ENCODE assay signal across 8 cellular contexts in the genomic region with DNA sequence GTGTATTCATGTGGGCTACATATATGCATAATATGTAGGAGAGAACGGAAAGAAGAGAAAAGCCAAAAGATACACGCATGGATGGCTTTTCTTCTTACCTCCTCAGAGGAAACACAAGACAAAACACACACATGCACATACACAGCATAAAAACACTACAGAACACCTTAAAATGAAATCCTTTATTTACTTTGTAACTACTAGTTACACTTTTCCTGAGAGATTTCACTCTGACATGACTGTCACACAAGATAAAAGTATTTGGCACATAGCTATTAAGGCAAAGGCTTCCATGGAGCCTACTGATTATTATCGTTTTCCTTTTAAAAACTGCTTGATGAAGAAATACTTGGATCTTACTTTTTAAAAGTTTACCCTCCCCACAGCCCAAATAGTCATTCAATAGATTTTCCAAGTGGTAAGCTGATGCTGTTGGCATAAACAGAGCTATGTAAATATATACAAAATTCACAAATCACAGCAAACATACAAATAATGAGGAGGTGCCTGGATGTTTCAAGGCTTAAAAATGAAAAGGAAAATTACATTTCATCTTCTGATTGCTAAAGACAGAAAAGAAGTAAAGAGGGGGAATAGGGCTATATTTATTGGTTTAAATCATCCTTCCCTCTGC. TPM values are rescaled to one million over a fixed set of nuclear protein-coding genes. Genes with fewer than 3 reads are reported as not detected.
DNase-seq lines count a peak whose midpoint lies in the region; ATAC-seq and TF ChIP-seq lines count a peak whose summit lies in the region.

No MANE protein-coding gene starts in this region.

- DNase-seq in A673 (ENCODE audit: low spot score) (no peak), MG63 (no peak), endodermal cell (no peak), nucleus accumbens (lab: John Stamatoyannopoulos, UW) (no peak), ovary (no peak)
- DNase-seq in naive thymus-derived CD8-positive, alpha-beta T cell: no peak
- no peak for DNase-seq in T-helper 2 cell treated with Interferon-gamma antibody and Interleukin-4, amounts not matched to agents 5 μg/mL and 100 μg/mL, for 36 hours (ENCODE audit: low spot score)

- H3K4me1 ChIP-seq in A673 (ENCODE audit: insufficient read depth, low read length, poor library complexity, severe bottlenecking): peaks cover 71% of the 10 kb centered on the region
- H3K4me1 ChIP-seq in endodermal cell (ENCODE audit: control insufficient read depth, insufficient read depth, low read length): peaks cover 7% of the 10 kb centered on the region
- H3K4me1 ChIP-seq in ovary (ENCODE audit: insufficient read depth): peaks cover 18% of the 10 kb centered on the region

- POLR2A ChIA-PET in A673 (lab: Charles Lee; ENCODE audit: low non-redundant PET): interaction anchor here (0.7 kb wide), 1 partner anchor 115 kb away, joined by 3 read pairs; no protein-coding TSS in a partner anchor
- POLR2A ChIA-PET in naive thymus-derived CD8-positive, alpha-beta T cell (lab: Charles Lee): no interaction called here

- TF ChIP-seq CTCF in A673 (conservative IDR thresholded peaks at IDR 0.05; ENCODE audit: low read depth, low read length) (no peak), endodermal cell (conservative IDR thresholded peaks at IDR 0.05) (no peak), nephron (IDR thresholded peaks at IDR 0.05; ENCODE audit: unreplicated experiment in 3 of 3) (no peak), ovary (IDR thresholded peaks at IDR 0.05) (no peak)

- H3K9me3 ChIP-seq in A673 (ENCODE audit: low read depth, low read length, poor library complexity, severe bottlenecking) (no peaks in the 10 kb centered on the region), MG63 (no peaks in the 10 kb centered on the region), endodermal cell (ENCODE audit: control insufficient read depth, low read length) (no peaks in the 10 kb centered on the region), ovary (no peaks in the 10 kb centered on the region)

- H3K9ac ChIP-seq in endodermal cell (ENCODE audit: extremely low read depth, low read length, poor library complexity, severe bottlenecking): no peak overlapping the region

- no peak overlapping the region for H3K4me3 Mint-ChIP-seq in endodermal cell
- peak overlapping the region; percentile 92 to 96 (median 94) for H3K4me3 Mint-ChIP-seq in nephron
- H3K4me3 Mint-ChIP-seq in naive thymus-derived CD8-positive, alpha-beta T cell: peak overlapping the region in 2 of 10 donors; percentile 82 to 90
- H3K4me3 Mint-ChIP-seq in T-helper 2 cell treated with Interferon-gamma antibody and Interleukin-4, amounts not matched to agents 5 μg/mL and 100 μg/mL, for 36 hours: no peak overlapping the region

- BruUV-seq in A673 (replicated peaks; lab: Mats Ljungman, UMichigan): no TSS peak

- H3K9me3 Mint-ChIP-seq in endodermal cell (no peaks in the 10 kb centered on the region), nephron (no peaks in the 10 kb centered on the region)
- no peaks in the 10 kb centered on the region for H3K9me3 Mint-ChIP-seq in naive thymus-derived CD8-positive, alpha-beta T cell
- no peaks in the 10 kb centered on the region for H3K9me3 Mint-ChIP-seq in T-helper 2 cell treated with Interferon-gamma antibody and Interleukin-4, amounts not matched to agents 5 μg/mL and 100 μg/mL, for 36 hours

- no peak for ATAC-seq in naive thymus-derived CD8-positive, alpha-beta T cell

- intact Hi-C loops in A673 (cut with micrococcal nuclease; ENCODE audit: unreplicated experiment): loop anchor here (10.0 kb wide), 2 partner anchors 433 to 1803 kb away; no protein-coding TSS in a partner anchor
- intact Hi-C loops in ovary (cut with DNase I): loop anchor here in 3 of 4 donors (10.0 kb wide), 4 partner anchors 67 to 1243 kb away; a partner anchor contains a TSS

- peak overlapping the region; percentile 98 for H3K27ac ChIP-seq in A673 (ENCODE audit: low read depth, low read length, poor library complexity, severe bottlenecking)
- H3K27ac ChIP-seq in endodermal cell (ENCODE audit: low read depth, low read length): peak overlapping the region; percentile 79
- peak overlapping the region in 1 of 2 donors; percentile 95 for H3K27ac ChIP-seq in ovary

- CTCF ChIA-PET in A673 (lab: Charles Lee): no interaction called here

- WGBS in endodermal cell (ENCODE audit: insufficient coverage in 1 of 2, insufficient read length in 1 of 2), 2 experiments: 20 to 39% methylated on average over 1 to 3 of the region's 3 CpGs
- 45 to 55% (median 45%) methylated on average over 3 of the region's 3 CpGs for WGBS in ovary, 3 donors

- H3K36me3 Mint-ChIP-seq in endodermal cell (ENCODE audit: low read depth): no peaks in the 10 kb centered on the region
- H3K36me3 Mint-ChIP-seq in nephron (ENCODE audit: low read depth): peaks cover 51% of the 10 kb centered on the region
- H3K36me3 Mint-ChIP-seq in naive thymus-derived CD8-positive, alpha-beta T cell: no peaks in the 10 kb centered on the region
- no peaks in the 10 kb centered on the region for H3K36me3 Mint-ChIP-seq in T-helper 2 cell treated with Interferon-gamma antibody and Interleukin-4, amounts not matched to agents 5 μg/mL and 100 μg/mL, for 36 hours (ENCODE audit: low read depth)

- no peak overlapping the region for H3K27ac Mint-ChIP-seq in endodermal cell
- peak overlapping the region; percentile 98 to 99 (median 99) for H3K27ac Mint-ChIP-seq in nephron
- peak overlapping the region in 3 of 10 donors; percentile 90 to 92 (median 91) for H3K27ac Mint-ChIP-seq in naive thymus-derived CD8-positive, alpha-beta T cell
- no peak overlapping the region for H3K27ac Mint-ChIP-seq in T-helper 2 cell treated with Interferon-gamma antibody and Interleukin-4, amounts not matched to agents 5 μg/mL and 100 μg/mL, for 36 hours

- H3K4me1 Mint-ChIP-seq in endodermal cell (peaks cover 28% of the 10 kb centered on the region), nephron (peaks cover 78% of the 10 kb centered on the region)
- peaks cover 3 to 86% (median 10%) of the 10 kb centered on the region in 4 donors for H3K4me1 Mint-ChIP-seq in naive thymus-derived CD8-positive, alpha-beta T cell
- H3K4me1 Mint-ChIP-seq in T-helper 2 cell treated with Interferon-gamma antibody and Interleukin-4, amounts not matched to agents 5 μg/mL and 100 μg/mL, for 36 hours (ENCODE audit: low read depth): peaks cover 23% of the 10 kb centered on the region

- no peak for TF ChIP-seq EP300 in ovary (IDR thresholded peaks at IDR 0.05)

- H3K27me3 ChIP-seq in A673 (replicated peaks; ENCODE audit: insufficient read depth, low read depth, low read length, poor library complexity) (no peaks in the 10 kb centered on the region), MG63 (no peaks in the 10 kb centered on the region), endodermal cell (ENCODE audit: control insufficient read depth, insufficient read depth, low read length, poor library complexity, severe bottlenecking) (peaks cover 99% of the 10 kb centered on the region), ovary (no peaks in the 10 kb centered on the region)

- H3K4me3 ChIP-seq in A673 (ENCODE audit: low read depth, low read length, poor library complexity, severe bottlenecking) (peak overlapping the region; percentile 66), MG63 (peak overlapping the region; percentile 32), endodermal cell (ENCODE audit: low read length) (no peak overlapping the region), ovary (no peak overlapping the region)

- H3K27me3 Mint-ChIP-seq in endodermal cell (ENCODE audit: insufficient read depth): peaks cover 99% of the 10 kb centered on the region
- peaks cover 9% of the 10 kb centered on the region for H3K27me3 Mint-ChIP-seq in nephron (ENCODE audit: low read depth)
- H3K27me3 Mint-ChIP-seq in naive thymus-derived CD8-positive, alpha-beta T cell: peaks cover 15 to 49% (median 30%) of the 10 kb centered on the region in 5 donors
- peaks cover 46% of the 10 kb centered on the region for H3K27me3 Mint-ChIP-seq in T-helper 2 cell treated with Interferon-gamma antibody and Interleukin-4, amounts not matched to agents 5 μg/mL and 100 μg/mL, for 36 hours (ENCODE audit: low read depth)

- no peak for TF ChIP-seq POLR2A in ovary (IDR thresholded peaks at IDR 0.05)

- H3K36me3 ChIP-seq in A673 (ENCODE audit: insufficient read depth, low read length, poor library complexity, severe bottlenecking) (peaks cover 38% of the 10 kb centered on the region), MG63 (peaks cover 22% of the 10 kb centered on the region), endodermal cell (ENCODE audit: control insufficient read depth, insufficient read depth, low read length) (no peaks in the 10 kb centered on the region), ovary (no peaks in the 10 kb centered on the region)

RNA-seq across cellular contexts. Expression of a gene that starts 8.6 kb away (rescaled TPM):
- 146 TPM in 2 replicates for total RNA-seq in A673 (2021)
- total RNA-seq in MG63 (2014; rRNA removed; shearing (Covaris generic); ENCODE audit: low replicate concordance): 13.3 and 35.1 TPM in 2 replicates
- total RNA-seq in endodermal cell: under 1 TPM; 0.29 to 0.31 TPM
- 68.2 TPM for polyA plus RNA-seq in endodermal cell (2013, experiment 1 of 2)
- 65.4 TPM for polyA plus RNA-seq in endodermal cell (2013, experiment 2 of 2)
- total RNA-seq in naive thymus-derived CD8-positive, alpha-beta T cell: 1 to 10 TPM; 8.2 to 9.4 TPM
- 10 to 100 TPM in 1 of 3 donors, under 1 TPM in 2; 0.08 to 18.8 (median 0.58) TPM for polyA plus RNA-seq in naive thymus-derived CD8-positive, alpha-beta T cell
- 100 to 1,000 TPM in 6 of 7 donors, 10 to 100 TPM in 1; 55.3 to 250 (median 186) TPM for total RNA-seq in ovary
- polyA plus RNA-seq in ovary: 10 to 100 TPM; 57.0 to 84.8 TPM

Comparison
In these comparisons a context has a peak if more than half of its experiments do, and no peak if none do; other contexts are left out.
1. H3K4me3 ChIP-seq: peak in A673 (single experiment) and MG63 (single experiment); none in endodermal cell (single experiment) and ovary (single experiment).
2. H3K27ac Mint-ChIP-seq: peak in nephron (3 of 3); none in endodermal cell (single experiment) and T-helper 2 cell treated with Interferon-gamma antibody and Interleukin-4, amounts not matched to agents 5 μg/mL and 100 μg/mL, for 36 hours (single experiment).
3. H3K4me3 Mint-ChIP-seq: peak in nephron (3 of 3); none in endodermal cell (single experiment) and T-helper 2 cell treated with Interferon-gamma antibody and Interleukin-4, amounts not matched to agents 5 μg/mL and 100 μg/mL, for 36 hours (single experiment).
4. RNA of a gene that starts 8.6 kb away (total RNA-seq): 55.3 to 250 TPM in ovary, 146 TPM in A673, 13.3 to 35.1 TPM in MG63 and 8.2 to 9.4 TPM in naive thymus-derived CD8-positive, alpha-beta T cell; 0.29 to 0.31 TPM in endodermal cell; every median in the first group is over 4 times any median in the second.